ENCODE assay signal across 11 cellular contexts in the genomic region with DNA sequence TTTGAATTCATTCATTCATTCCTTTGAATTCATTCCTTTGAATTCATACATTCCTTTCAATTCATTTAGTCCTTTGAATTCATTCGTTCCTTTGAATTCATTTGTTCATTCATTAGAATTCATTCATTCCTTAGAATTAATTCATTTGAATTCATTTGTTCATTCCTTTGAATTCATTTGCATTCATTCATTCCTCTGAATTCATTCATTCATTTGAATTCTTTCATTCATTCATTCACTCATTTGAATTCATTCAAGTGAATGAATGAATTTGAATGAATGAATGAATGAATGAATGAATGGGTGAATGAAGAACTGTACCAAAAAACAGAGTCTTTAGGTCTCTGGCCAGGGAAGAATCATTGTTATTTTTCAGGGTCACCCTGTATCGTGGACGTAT.
"Had no signal": no experiment of that assay in that cellular context is flagged by ENCODE, and none has a peak within 500 bp of the region (broad histone marks: within the 10 kb centered on the region; RNA-seq: fewer than 3 reads in every experiment).

No MANE protein-coding gene starts in this region.

- H3K4me1 Mint-ChIP-seq: GM23338 had no signal

- H3K27ac ChIP-seq: GM23248 had no signal

- FAIRE-seq: H1, H54 had no signal

- H3K9ac ChIP-seq: GM23248 had no signal

- DNase-seq: GM23248, GOT3, H7, H9, HCEC 1CT, HFFc6 had no signal

- ATAC-seq: GM23338, HCT116 had no signal

- H3K36me3 ChIP-seq: HAP-1 had no signal

- H3K9me3 ChIP-seq: HAP-1 had no signal

- H3K4me2 ChIP-seq: GM23338 had no signal

- H3K4me1 ChIP-seq: HAP-1 had no signal

- H3K4me3 Mint-ChIP-seq: GM23338, H9, HFFc6 had no signal

- H3K4me3 ChIP-seq: GM23248, GM23338, HAP-1 had no signal

- H2AFZ ChIP-seq: GM23248, GM23338 had no signal

- H3K27ac Mint-ChIP-seq: GM23338, H9, HFFc6 had no signal
